In the genomic region with DNA sequence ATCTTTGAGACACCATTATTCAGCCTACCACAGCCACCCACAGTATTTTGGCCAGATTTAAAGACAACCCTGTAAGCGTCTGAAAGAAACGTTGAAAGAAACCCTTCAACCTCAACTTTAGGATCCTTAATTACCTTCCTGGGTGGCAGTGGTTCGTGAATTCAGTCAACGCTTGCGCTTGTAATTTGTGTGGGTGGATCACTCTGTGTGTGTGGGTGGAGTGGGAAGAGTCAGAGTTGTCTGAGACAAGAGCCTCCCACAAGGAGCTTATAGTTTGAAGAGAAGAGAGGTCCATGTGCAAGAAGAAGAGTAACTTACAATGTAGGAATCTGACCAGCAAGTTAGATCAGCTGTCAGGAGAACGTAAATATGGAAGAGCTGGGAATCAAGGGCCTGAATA, we compare ENCODE assay signal across 21 cellular contexts. TPM values are rescaled to one million over a fixed set of nuclear protein-coding genes. Genes with fewer than 3 reads are reported as not detected.
DNase-seq lines count a peak whose midpoint lies in the region; ATAC-seq and TF ChIP-seq lines count a peak whose summit lies in the region.
"Had no signal": no experiment of that assay in that cellular context is flagged by ENCODE, and none has a peak within 500 bp of the region (broad histone marks: within the 10 kb centered on the region; RNA-seq: fewer than 3 reads in every experiment).

No MANE protein-coding gene starts in this region.

- CTCF ChIA-PET in HEK293 (lab: Yijun Ruan, JAX) = no interaction called here
- CTCF ChIA-PET in T-cell (lab: Charles Lee) = no interaction called here

- H3K4me3 ChIP-seq in HEK293 (ENCODE audit: low read depth, low read length) (no peak overlapping the region), endodermal cell (ENCODE audit: low read length) (no peak overlapping the region), gastrocnemius medialis (peak overlapping the region in 1 of 4 donors; percentile 38)
- H3K4me3 ChIP-seq: GM12878, GM23248, HAP-1 had no signal

- no peaks in the 10 kb centered on the region for H3K27me3 Mint-ChIP-seq in activated T-helper 17 cell treated with anti-CD3 and anti-CD28 coated beads, Interleukin-2, amount 50 U/mL, for 72 hours
- H3K27me3 Mint-ChIP-seq in endodermal cell (ENCODE audit: insufficient read depth) = peaks cover 44% of the 10 kb centered on the region
- no peaks in the 10 kb centered on the region for H3K27me3 Mint-ChIP-seq in T-cell
- H3K27me3 Mint-ChIP-seq: CD4-positive, CD25-positive, alpha-beta regulatory T cell had no signal

- intact Hi-C loops in gastrocnemius medialis (cut with DNase I; ENCODE audit: low total_unique reads) = loop anchor here (10.0 kb wide), 3 partner anchors 284 to 1256 kb away; a partner anchor contains a TSS

- no peak overlapping the region for H3K4me3 Mint-ChIP-seq in activated T-helper 17 cell treated with anti-CD3 and anti-CD28 coated beads, Interleukin-2, amount 50 U/mL, for 72 hours
- H3K4me3 Mint-ChIP-seq in endodermal cell (no peak overlapping the region), T-cell (no peak overlapping the region)
- H3K4me3 Mint-ChIP-seq: CD8-positive, alpha-beta memory T cell had no signal

- peak overlapping the region; percentile 12 for H3K27ac Mint-ChIP-seq in activated T-helper 17 cell treated with anti-CD3 and anti-CD28 coated beads, Interleukin-2, amount 50 U/mL, for 72 hours
- H3K27ac Mint-ChIP-seq in endodermal cell (no peak overlapping the region), T-cell (no peak overlapping the region)
- H3K27ac Mint-ChIP-seq: CD8-positive, alpha-beta memory T cell had no signal

- no peak for TF ChIP-seq CTCF in HEK293 (tag by site-specific recombination; IDR thresholded peaks at IDR 0.05)
- no peak for TF ChIP-seq CTCF in endodermal cell (conservative IDR thresholded peaks at IDR 0.05)
- no peak for TF ChIP-seq CTCF in gastrocnemius medialis (IDR thresholded peaks at IDR 0.05 in 4 of 5, conservative IDR thresholded peaks at IDR 0.05 in 1 of 5)

- no peak overlapping the region for H3K27ac ChIP-seq in HEK293 (ENCODE audit: extremely low read depth, low read depth, low read length)
- no peak overlapping the region for H3K27ac ChIP-seq in endodermal cell (ENCODE audit: low read depth, low read length)
- H3K27ac ChIP-seq in gastrocnemius medialis = peak overlapping the region; percentile 98 to 99 (median 99)
- H3K27ac ChIP-seq: GM23248 had no signal

- no peak for ATAC-seq in activated T-helper 17 cell treated with anti-CD3 and anti-CD28 coated beads, Interleukin-2, amount 50 U/mL, for 72 hours (replicated peaks)
- ATAC-seq in gastrocnemius medialis (no peak), GM18511 (IDR thresholded peaks at IDR 0.05; ENCODE audit: unreplicated experiment) (no peak), HG03460 (IDR thresholded peaks at IDR 0.05; ENCODE audit: unreplicated experiment) (no peak), T-cell (replicated peaks in 1 of 4) (no peak)
- ATAC-seq: GM12878 had no signal

- H3K27me3 ChIP-seq in endodermal cell (ENCODE audit: control insufficient read depth, insufficient read depth, low read length, poor library complexity, severe bottlenecking) = peaks cover 26% of the 10 kb centered on the region
- no peaks in the 10 kb centered on the region for H3K27me3 ChIP-seq in gastrocnemius medialis
- H3K27me3 ChIP-seq: BE2C had no signal

- H3K9me3 ChIP-seq in HEK293 (ENCODE audit: control insufficient read depth, insufficient read depth, low read depth, low read length) (no peaks in the 10 kb centered on the region), endodermal cell (ENCODE audit: control insufficient read depth, low read length) (peaks cover 5% of the 10 kb centered on the region), gastrocnemius medialis (no peaks in the 10 kb centered on the region)
- H3K9me3 ChIP-seq: BE2C, HAP-1 had no signal

- H3K9ac ChIP-seq in endodermal cell (ENCODE audit: extremely low read depth, low read length, poor library complexity, severe bottlenecking) = no peak overlapping the region
- H3K9ac ChIP-seq: GM23248 had no signal

- in situ Hi-C loops in gastrocnemius medialis (cut with MboI; ENCODE audit: low sequenced_read_pairs in 4 of 4) = no loop called here

- 94 to 98% methylated on average over 3 to 6 of the region's 6 CpGs for WGBS in endodermal cell (ENCODE audit: insufficient coverage in 1 of 2, insufficient read length in 1 of 2), 2 experiments

- peaks cover 0 to 4% of the 10 kb centered on the region in 2 experiments; a peak in 1 of 3 replicates for H3K36me3 ChIP-seq in HEK293 (ENCODE audit: control insufficient read depth in 2 of 2, insufficient read depth in 1 of 2, low read length in 2 of 2)
- H3K36me3 ChIP-seq in endodermal cell (ENCODE audit: control insufficient read depth, insufficient read depth, low read length) = no peaks in the 10 kb centered on the region
- no peaks in the 10 kb centered on the region for H3K36me3 ChIP-seq in gastrocnemius medialis
- H3K36me3 ChIP-seq: HAP-1 had no signal

- peak; percentile 6 for DNase-seq in endodermal cell
- no peak for DNase-seq in gastrocnemius medialis
- no peak for DNase-seq in T-cell
- DNase-seq: ACHN; BE2C; C1 segment of cervical spinal cord; CD4-positive, CD25-positive, alpha-beta regulatory T cell; CD8-positive, alpha-beta memory T cell; COR-L47; DMS 273 treated with DMSO at 0.1 percent for 48 hours; DMS53; DND-41; EL; GM23248; IMR-90 had no signal

- no peaks in the 10 kb centered on the region for H3K36me3 Mint-ChIP-seq in activated T-helper 17 cell treated with anti-CD3 and anti-CD28 coated beads, Interleukin-2, amount 50 U/mL, for 72 hours (ENCODE audit: low read depth)
- H3K36me3 Mint-ChIP-seq in endodermal cell (ENCODE audit: low read depth) (peaks cover 1% of the 10 kb centered on the region), T-cell (peaks cover 21% of the 10 kb centered on the region)

- no peak for TF ChIP-seq POLR2A in gastrocnemius medialis (IDR thresholded peaks at IDR 0.05)

- no peaks in the 10 kb centered on the region for H3K9me3 Mint-ChIP-seq in activated T-helper 17 cell treated with anti-CD3 and anti-CD28 coated beads, Interleukin-2, amount 50 U/mL, for 72 hours
- H3K9me3 Mint-ChIP-seq in endodermal cell = peaks cover 7% of the 10 kb centered on the region
- peaks cover 0 to 4% (median 0%) of the 10 kb centered on the region in 3 donors for H3K9me3 Mint-ChIP-seq in T-cell

- POLR2A ChIA-PET in HEK293 (lab: Yijun Ruan, JAX) = no interaction called here
- POLR2A ChIA-PET in T-cell (lab: Charles Lee) = no interaction called here

- peaks cover 17% of the 10 kb centered on the region for H3K4me1 Mint-ChIP-seq in activated T-helper 17 cell treated with anti-CD3 and anti-CD28 coated beads, Interleukin-2, amount 50 U/mL, for 72 hours
- H3K4me1 Mint-ChIP-seq in endodermal cell (peaks cover 27% of the 10 kb centered on the region), T-cell (peaks cover 68 to 76% (median 73%) of the 10 kb centered on the region in 3 donors)

- H3K4me1 ChIP-seq in HEK293 (ENCODE audit: control insufficient read depth, insufficient read depth, low read length) (peaks cover 10% of the 10 kb centered on the region), endodermal cell (ENCODE audit: control insufficient read depth, insufficient read depth, low read length) (peaks cover 5% of the 10 kb centered on the region), gastrocnemius medialis (peaks cover 78 to 87% of the 10 kb centered on the region in 2 donors)
- H3K4me1 ChIP-seq: HAP-1 had no signal

TF ChIP-seq in HEK293, 187 proteins besides CTCF, POLR2A, EP300 and RAD21:
- TF ChIP-seq SP2 (tag by site-specific recombination; IDR thresholded peaks at IDR 0.05) (no peak), ZFHX2 (tag by site-specific recombination; conservative IDR thresholded peaks at IDR 0.05) (peak; percentile 77), EGR2 (tag by site-specific recombination; IDR thresholded peaks at IDR 0.05; ENCODE audit: low read depth) (peak; percentile 88)
TF ChIP-seq in HEK293: peak in this region for 2.

RNA-seq across cellular contexts. Expression of a gene that starts 8.4 kb away (rescaled TPM):
- 10 to 100 TPM; 28.8 to 43.1 TPM for total RNA-seq in activated T-helper 17 cell treated with anti-CD3 and anti-CD28 coated beads, Interleukin-2, amount 50 U/mL, for 72 hours
- total RNA-seq in endodermal cell (10 to 100 TPM in 1 of 2 donors, 1 to 10 TPM in 1; 6.6 to 14.9 TPM), gastrocnemius medialis (1,000 to 10,000 TPM in 3 of 4 donors, 100 to 1,000 TPM in 1; 950 to 2,403 (median 1,384) TPM), T-cell (10 to 100 TPM; 39.7 to 85.9 (median 65.0) TPM)
- 13.1 TPM for polyA plus RNA-seq in endodermal cell (2013, experiment 1 of 2)
- 10.1 TPM for polyA plus RNA-seq in endodermal cell (2013, experiment 2 of 2)

Comparison
In these comparisons a context has a peak if more than half of its experiments do, and no peak if none do; other contexts are left out.
1. H3K27ac ChIP-seq: peak in gastrocnemius medialis (4 of 4); none in HEK293 (single experiment) and endodermal cell (single experiment).
2. RNA of a gene that starts 8.4 kb away (total RNA-seq): 950 to 2,403 TPM in gastrocnemius medialis; 39.7 to 85.9 TPM in T-cell, 28.8 to 43.1 TPM in activated T-helper 17 cell treated with anti-CD3 and anti-CD28 coated beads, Interleukin-2, amount 50 U/mL, for 72 hours and 6.6 to 14.9 TPM in endodermal cell; every median in the first group is over 10 times any median in the second.